Comparison of ENCODE assay signal across 8 cellular contexts in the genomic region with DNA sequence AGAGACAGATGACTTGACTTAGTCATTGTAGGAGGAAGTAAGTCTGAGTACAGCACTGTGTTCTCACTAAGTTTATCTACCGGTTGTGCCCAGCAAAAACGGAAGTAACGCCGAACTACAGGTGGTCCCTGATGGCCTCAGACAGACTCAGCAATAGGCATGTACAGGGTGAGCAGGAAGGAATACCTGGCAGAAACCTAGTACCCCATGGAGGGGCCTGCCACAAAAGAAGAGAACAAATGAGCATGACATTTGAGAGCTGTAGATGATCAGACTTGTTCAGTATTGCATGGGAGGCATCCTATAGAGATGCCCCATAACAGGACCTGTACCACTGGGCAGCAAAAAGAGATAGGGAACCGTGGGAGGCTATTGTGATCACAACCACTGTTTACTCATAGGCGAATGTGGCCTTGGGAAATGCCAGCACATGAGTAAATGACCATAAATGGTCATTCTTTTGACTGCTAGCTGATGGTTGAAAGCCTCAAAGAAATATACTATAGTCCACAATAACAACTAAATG.
A peak's percentile ranks its signal among the peaks of the same experiment; 100 is the strongest.
DNase-seq lines count a peak whose midpoint lies in the region; ATAC-seq and TF ChIP-seq lines count a peak whose summit lies in the region.

No MANE protein-coding gene starts in this region.

- H3K4me3 ChIP-seq in rectal smooth muscle tissue (ENCODE audit: low read length) (no peak overlapping the region), WERI-Rb-1 (ENCODE audit: low read depth, low read length) (no peak overlapping the region)

- H3K4me3 Mint-ChIP-seq in osteocyte (ENCODE audit: unreplicated experiment), result no peak overlapping the region

- peak overlapping the region; percentile 81 for H3K27ac ChIP-seq in rectal smooth muscle tissue (ENCODE audit: low read depth, low read length)
- no peak overlapping the region for H3K27ac ChIP-seq in caudate nucleus (ENCODE audit: low read depth, low read length)
- H3K27ac ChIP-seq in WERI-Rb-1, result no peak overlapping the region

- H3K36me3 Mint-ChIP-seq in osteocyte (ENCODE audit: unreplicated experiment), result no peaks in the 10 kb centered on the region

- peaks cover 33% of the 10 kb centered on the region for H3K4me1 ChIP-seq in rectal smooth muscle tissue (ENCODE audit: control insufficient read depth, insufficient read depth, low read length)

- ATAC-seq in GM19043 (IDR thresholded peaks at IDR 0.05; ENCODE audit: low read depth, unreplicated experiment) (peak; percentile 65), HG03196 (IDR thresholded peaks at IDR 0.05; ENCODE audit: unreplicated experiment) (peak; percentile 58)

- H3K36me3 ChIP-seq in rectal smooth muscle tissue (ENCODE audit: control insufficient read depth, insufficient read depth, low read length) (no peaks in the 10 kb centered on the region), WERI-Rb-1 (no peaks in the 10 kb centered on the region)

- peak; percentile 20 for DNase-seq in A172 (ENCODE audit: low spot score)
- DNase-seq in activated CD4-positive, alpha-beta T cell treated with anti-CD3 and anti-CD28 coated beads, Interleukin-2, amount 50 U/mL, for 48 hours, result peak; percentile 30 to 37
- no peak for DNase-seq in caudate nucleus (lab: John Stamatoyannopoulos, UW)
- no peak for DNase-seq in WERI-Rb-1
- DNase-seq in osteocyte (ENCODE audit: extremely low spot score, unreplicated experiment), result no peak

- H3K27me3 Mint-ChIP-seq in osteocyte (ENCODE audit: unreplicated experiment), result no peaks in the 10 kb centered on the region

- no peaks in the 10 kb centered on the region for H3K9me3 ChIP-seq in WERI-Rb-1 (ENCODE audit: severe bottlenecking)

- H3K4me1 Mint-ChIP-seq in osteocyte (ENCODE audit: unreplicated experiment), result no peaks in the 10 kb centered on the region

- H3K9ac ChIP-seq in rectal smooth muscle tissue (ENCODE audit: low read length), result no peak overlapping the region

- H3K9me3 Mint-ChIP-seq in osteocyte (ENCODE audit: unreplicated experiment), result no peaks in the 10 kb centered on the region

- no peaks in the 10 kb centered on the region for H3K27me3 ChIP-seq in rectal smooth muscle tissue (ENCODE audit: control insufficient read depth, insufficient read depth, low read length)
- no peaks in the 10 kb centered on the region for H3K27me3 ChIP-seq in WERI-Rb-1 (ENCODE audit: insufficient read depth, low read depth, severe bottlenecking)

- TF ChIP-seq CTCF in WERI-Rb-1 (IDR thresholded peaks at IDR 0.05; ENCODE audit: low read depth, low read length) (no peak), osteocyte (IDR thresholded peaks at IDR 0.05) (no peak)

- no peak overlapping the region for H3K27ac Mint-ChIP-seq in osteocyte (ENCODE audit: unreplicated experiment)

Comparison
In these comparisons a context has a peak if more than half of its experiments do, and no peak if none do; other contexts are left out.
1. DNase-seq: peak in A172 (single experiment) and activated CD4-positive, alpha-beta T cell treated with anti-CD3 and anti-CD28 coated beads, Interleukin-2, amount 50 U/mL, for 48 hours (2 of 2); none in caudate nucleus (0 of 61), WERI-Rb-1 (single experiment) and osteocyte (single experiment).